Comparison of ENCODE assay signal across 10 cellular contexts in the genomic region with DNA sequence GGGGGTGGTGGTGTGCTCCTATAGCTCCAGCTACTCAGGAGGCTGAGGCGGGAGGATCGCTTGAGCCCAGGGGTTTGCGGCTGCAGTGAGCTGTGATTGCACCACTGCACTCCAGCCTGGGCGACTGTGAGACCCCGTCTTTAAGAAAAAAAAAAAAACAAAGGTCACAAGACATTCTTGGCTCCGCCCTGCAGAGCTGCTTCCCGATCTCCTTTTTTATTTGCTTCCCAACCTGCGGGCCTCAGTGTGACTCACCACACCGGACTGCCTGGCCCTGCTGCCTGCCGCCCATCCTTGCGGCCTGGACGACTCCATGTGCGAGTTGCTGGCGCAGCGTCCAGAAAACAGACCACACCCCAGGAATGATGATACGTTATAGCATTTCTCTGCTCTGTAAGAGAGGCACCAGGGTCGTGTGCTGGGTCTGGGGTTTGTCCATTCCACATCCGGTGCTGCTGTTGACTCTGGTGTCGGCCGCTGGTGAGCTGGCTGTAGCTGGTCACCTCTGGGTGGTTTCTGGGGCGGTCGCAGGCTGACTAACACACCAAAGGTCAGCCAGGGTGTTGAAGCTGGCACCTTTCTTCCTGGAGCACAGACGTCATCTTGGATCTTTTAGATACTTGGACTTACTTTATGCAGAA.
A peak's percentile ranks its signal among the peaks of the same experiment; 100 is the strongest.
DNase-seq lines count a peak whose midpoint lies in the region; ATAC-seq and TF ChIP-seq lines count a peak whose summit lies in the region.
"Had no signal": no experiment of that assay in that cellular context is flagged by ENCODE, and none has a peak within 500 bp of the region (broad histone marks: within the 10 kb centered on the region; RNA-seq: fewer than 3 reads in every experiment).

No MANE protein-coding gene starts in this region.

- in situ Hi-C loops in gastrocnemius medialis (cut with MboI; ENCODE audit: low sequenced_read_pairs in 4 of 4) (no loop called here), GM13977 (cut with MboI; ENCODE audit: low pct_unique_long_range_greater_than_20kb, low sequenced_read_pairs, unreplicated experiment) (no loop called here)

- TF ChIP-seq POLR2A in gastrocnemius medialis (IDR thresholded peaks at IDR 0.05) = no peak

- H3K9ac ChIP-seq in adipocyte (ENCODE audit: low read length) = peak overlapping the region; percentile 47

- intact Hi-C loops in right cardiac atrium (cut with DNase I) = loop anchor here in 1 of 4 donors (5.0 kb wide), 1 partner anchor 121 kb away; a partner anchor contains a TSS
- intact Hi-C loops in gastrocnemius medialis (cut with DNase I; ENCODE audit: low total_unique reads) = no loop called here

- no peaks in the 10 kb centered on the region for H3K27me3 ChIP-seq in adipocyte (replicated peaks; ENCODE audit: control insufficient read depth, insufficient read depth, low read length)
- H3K27me3 ChIP-seq in right cardiac atrium (ENCODE audit: control insufficient read depth, insufficient read depth) = no peaks in the 10 kb centered on the region
- no peaks in the 10 kb centered on the region for H3K27me3 ChIP-seq in gastrocnemius medialis
- H3K27me3 ChIP-seq: neutrophil had no signal

- H3K36me3 ChIP-seq in adipocyte (ENCODE audit: control insufficient read depth, insufficient read depth, low read length, severe bottlenecking) (peaks cover 16% of the 10 kb centered on the region), gastrocnemius medialis (no peaks in the 10 kb centered on the region)

- H3K27ac ChIP-seq in right cardiac atrium (ENCODE audit: low read length) = peak overlapping the region; percentile 78
- peak overlapping the region; percentile 10 to 48 (median 32) for H3K27ac ChIP-seq in gastrocnemius medialis
- H3K27ac ChIP-seq: neutrophil had no signal

- WGBS in right cardiac atrium = 38% methylated on average over 23 of the region's 23 CpGs

- H3K4me3 ChIP-seq in adipocyte (ENCODE audit: low read length) = peak overlapping the region; percentile 31
- no peak overlapping the region for H3K4me3 ChIP-seq in right cardiac atrium (ENCODE audit: low read length)
- no peak overlapping the region for H3K4me3 ChIP-seq in gastrocnemius medialis

- H3K9me3 ChIP-seq in adipocyte (ENCODE audit: control insufficient read depth, low read length) (no peaks in the 10 kb centered on the region), right cardiac atrium (ENCODE audit: control insufficient read depth, low read length) (no peaks in the 10 kb centered on the region), gastrocnemius medialis (no peaks in the 10 kb centered on the region)
- H3K9me3 ChIP-seq: neutrophil had no signal

- H3K4me1 ChIP-seq in adipocyte (ENCODE audit: control insufficient read depth, insufficient read depth, low read length) = peaks cover 15% of the 10 kb centered on the region
- H3K4me1 ChIP-seq in right cardiac atrium (ENCODE audit: control insufficient read depth, insufficient read depth, low read length) = peaks cover 9% of the 10 kb centered on the region
- H3K4me1 ChIP-seq in gastrocnemius medialis = peaks cover 4 to 14% of the 10 kb centered on the region in 2 donors

- DNase-seq in H4 (ENCODE audit: low spot score) (peak; percentile 98), adipocyte (ENCODE audit: low read depth) (no peak), right cardiac atrium (peak; percentile 85 to 88 (median 87)), gastrocnemius medialis (peak; percentile 31 to 63), NCI-H446 treated with DMSO at 0.1 percent for 48 hours (lab: John Stamatoyannopoulos, UW) (no peak), GM13977 (ENCODE audit: low spot score) (no peak)
- DNase-seq: NCI-H1092 had no signal

- ATAC-seq in right cardiac atrium (peak; percentile 87 to 95), gastrocnemius medialis (peak; percentile 72 to 79), GM18517 (IDR thresholded peaks at IDR 0.05; ENCODE audit: unreplicated experiment) (no peak), HG03520 (IDR thresholded peaks at IDR 0.05; ENCODE audit: unreplicated experiment) (no peak)

- TF ChIP-seq CTCF in gastrocnemius medialis (IDR thresholded peaks at IDR 0.05 in 4 of 5, conservative IDR thresholded peaks at IDR 0.05 in 1 of 5) = no peak
- TF ChIP-seq CTCF in GM13977 (IDR thresholded peaks at IDR 0.05; ENCODE audit: extremely low read depth, insufficient read depth, missing control alignments) = no peak

Comparison
In these comparisons a context has a peak if more than half of its experiments do, and no peak if none do; other contexts are left out.
1. DNase-seq: peak in H4 (single experiment), right cardiac atrium (3 of 3) and gastrocnemius medialis (2 of 2); none in adipocyte (single experiment), NCI-H446 treated with DMSO at 0.1 percent for 48 hours (single experiment) and GM13977 (single experiment).
2. ATAC-seq: peak in right cardiac atrium (2 of 2) and gastrocnemius medialis (2 of 2); none in GM18517 (single experiment) and HG03520 (single experiment).